21 cellular contexts compared by ENCODE assay signal in the genomic region with DNA sequence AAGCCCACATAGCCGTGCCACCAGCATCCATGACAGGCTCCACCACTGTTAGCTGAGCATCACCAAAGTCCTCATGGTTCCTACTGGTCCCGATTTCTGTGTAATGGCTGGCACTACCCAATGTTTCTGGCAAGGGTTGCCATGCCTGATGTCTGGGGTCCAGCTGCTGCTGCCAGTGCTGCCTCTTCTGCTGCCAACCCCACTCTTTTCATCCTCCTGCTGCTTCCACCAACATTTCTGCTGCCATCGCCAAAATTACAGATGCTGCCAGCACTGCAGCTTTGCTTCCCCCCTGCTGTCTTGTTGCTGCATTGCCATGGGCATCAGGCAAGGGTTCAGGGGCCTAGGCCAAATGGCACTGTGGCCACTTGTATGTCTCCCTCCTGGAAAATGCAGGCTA.
"Had no signal": no experiment of that assay in that cellular context is flagged by ENCODE, and none has a peak within 500 bp of the region (broad histone marks: within the 10 kb centered on the region; RNA-seq: fewer than 3 reads in every experiment).

No MANE protein-coding gene starts in this region.

- H3K36me3 ChIP-seq: MG63, SJSA1 had no signal

- FAIRE-seq: RCC 7860 had no signal

- H3K4me1 ChIP-seq: SJSA1 had no signal

- H3K9me3 ChIP-seq: MG63, SJSA1 had no signal

- H3K4me3 ChIP-seq: MG63, SJSA1, SK-N-MC had no signal

- H3K27ac ChIP-seq: SJSA1, SK-N-MC had no signal

- H3K27me3 ChIP-seq: MG63, SJSA1 had no signal

- DNase-seq: Karpas-422, KG1, MG63, NCI-H1092, NCI-H1105 treated with DMSO at 0.1 percent for 48 hours, NCI-H1417 treated with DMSO at 0.1 percent for 48 hours, NCI-H146, NCI-H1694 treated with DMSO at 0.1 percent for 48 hours, NCI-H1930, NCI-H2081, NCI-H2171, NCI-H226, NCI-H510A treated with DMSO at 0.1 percent for 48 hours, NCI-H526, NCI-H82, Right ventricle myocardium superior, RPMI8226, SIG-M5 had no signal
